Comparison of ENCODE assay signal across 31 cellular contexts in genomic region chr14:32303865-32304264, GRCh38.
"Had no signal": no experiment of that assay in that cellular context is flagged by ENCODE, and none has a peak within 500 bp of the region (broad histone marks: within the 10 kb centered on the region; RNA-seq: fewer than 3 reads in every experiment).

No MANE protein-coding gene starts in this region.

- H3K4me3 Mint-ChIP-seq: activated CD4-positive, alpha-beta T cell treated with anti-CD3 and anti-CD28 coated beads for 36 hours; activated CD8-positive, alpha-beta memory T cell treated with anti-CD3 and anti-CD28 coated beads, Interleukin-2, amount 10 ng/mL, durations not matched to agents 7 days and 5 days; activated CD8-positive, alpha-beta T cell treated with anti-CD3 and anti-CD28 coated beads, Interleukin-2, amount 10 ng/mL, durations not matched to agents 7 days and 5 days; activated naive CD4-positive, alpha-beta T cell treated with anti-CD3 and anti-CD28 coated beads, Interleukin-2, amount 50 U/mL, for 24 hours; activated naive CD8-positive, alpha-beta T cell treated with anti-CD3 and anti-CD28 coated beads, Interleukin-2, amount 50 U/mL, for 24 hours; central memory CD8-positive, alpha-beta T cell; dendritic cell treated with granulocyte-macrophage colony-stimulating factor and Interleukin-4, amounts not matched to agents 40 ng/mL and 50 ng/mL, for 4 days; nephron; stimulated activated naive B cell treated with anti-CD40 and anti-IgM and Interleukin-4, amounts not matched to agents 10 μg/mL and 1 μg/mL and 100 μg/mL, for 72 hours; T-cell had no signal

- H3K36me3 ChIP-seq: breast epithelium, esophagus squamous epithelium, lower lobe of right lung, ovary, stomach, tibial artery, upper lobe of right lung had no signal

- H3K9me3 Mint-ChIP-seq: activated naive CD4-positive, alpha-beta T cell treated with anti-CD3 and anti-CD28 coated beads, Interleukin-2, amount 50 U/mL, for 24 hours; activated naive CD8-positive, alpha-beta T cell treated with anti-CD3 and anti-CD28 coated beads, Interleukin-2, amount 50 U/mL, for 24 hours; activated T-helper 2 cell treated with anti-CD3 and anti-CD28 coated beads, Interferon-gamma antibody, Interleukin-2, Interleukin-4, amounts not matched to agents 10 μg/mL and 5 μg/mL and 100 μg/mL, durations not matched to agents 14 hours and 24 hours and 36 hours; central memory CD8-positive, alpha-beta T cell; dendritic cell treated with granulocyte-macrophage colony-stimulating factor and Interleukin-4, amounts not matched to agents 40 ng/mL and 50 ng/mL, for 4 days; nephron; stimulated activated naive B cell treated with anti-CD40 and anti-IgM and Interleukin-4, amounts not matched to agents 10 μg/mL and 1 μg/mL and 100 μg/mL, for 72 hours; T-cell had no signal

- FAIRE-seq: endometrium, keratinocyte had no signal

- H3K4me1 ChIP-seq: breast epithelium, lower lobe of right lung, upper lobe of right lung had no signal

- H3K27me3 Mint-ChIP-seq: activated CD8-positive, alpha-beta memory T cell treated with anti-CD3 and anti-CD28 coated beads, Interleukin-2, amount 10 ng/mL, durations not matched to agents 7 days and 5 days; activated naive CD4-positive, alpha-beta T cell treated with anti-CD3 and anti-CD28 coated beads, Interleukin-2, amount 50 U/mL, for 24 hours; dendritic cell treated with granulocyte-macrophage colony-stimulating factor and Interleukin-4, amounts not matched to agents 40 ng/mL and 50 ng/mL, for 4 days; progenitor cell of endocrine pancreas; T-cell had no signal

- H3K27ac ChIP-seq: breast epithelium, epithelial cell of prostate, esophagus squamous epithelium, lower lobe of right lung, ovary, stomach, tibial artery, upper lobe of right lung had no signal

- H3K9me3 ChIP-seq: breast epithelium, esophagus squamous epithelium, lower lobe of right lung, mucosa of descending colon, ovary, stomach, tibial artery, upper lobe of right lung had no signal

- H3K36me3 Mint-ChIP-seq: activated CD8-positive, alpha-beta memory T cell treated with anti-CD3 and anti-CD28 coated beads, Interleukin-2, amount 10 ng/mL, durations not matched to agents 7 days and 5 days; activated naive CD4-positive, alpha-beta T cell treated with anti-CD3 and anti-CD28 coated beads, Interleukin-2, amount 50 U/mL, for 24 hours; stimulated activated naive B cell treated with anti-CD40 and anti-IgM and Interleukin-4, amounts not matched to agents 10 μg/mL and 1 μg/mL and 100 μg/mL, for 72 hours; T-cell had no signal

- DNase-seq: activated CD4-positive, alpha-beta T cell treated with anti-CD3 and anti-CD28 coated beads for 36 hours; activated CD4-positive, CD25-positive, alpha-beta regulatory T cell; activated CD8-positive, alpha-beta memory T cell treated with anti-CD3 and anti-CD28 coated beads, Interleukin-2, amount 10 ng/mL, durations not matched to agents 7 days and 5 days; activated CD8-positive, alpha-beta T cell treated with anti-CD3 and anti-CD28 coated beads, Interleukin-2, amount 10 ng/mL, durations not matched to agents 7 days and 5 days; activated naive CD8-positive, alpha-beta T cell treated with anti-CD3 and anti-CD28 coated beads, Interleukin-2, amount 50 U/mL, for 24 hours; activated T-cell treated with anti-CD3 and anti-CD28 coated beads, Interleukin-2, amount 50 U/mL, for 48 hours; amygdala; esophagus squamous epithelium; foreskin melanocyte; left cardiac atrium; lower lobe of right lung; mesenchymal stem cell; mucosa of descending colon; ovary; stimulated activated CD4-positive, alpha-beta T cell treated with anti-CD3 and anti-CD28 coated beads, Interleukin-15, amount 100 ng/mL, for 24 hours; stimulated activated CD4-positive, alpha-beta T cell treated with anti-CD3 and anti-CD28 coated beads, Interleukin-2, amount 100 ng/mL, for 24 hours; stimulated activated naive B cell treated with anti-CD40 and anti-IgM and Interleukin-4, amounts not matched to agents 10 μg/mL and 1 μg/mL and 100 μg/mL, for 72 hours; stomach; T-cell; tibial artery; upper lobe of right lung had no signal

- H3K4me3 ChIP-seq: breast epithelium, esophagus squamous epithelium, lower lobe of right lung, mucosa of descending colon, ovary, stomach, tibial artery, upper lobe of right lung had no signal

- H3K27me3 ChIP-seq: breast epithelium, esophagus squamous epithelium, ovary, stomach, tibial artery, upper lobe of right lung had no signal

- H3K4me1 Mint-ChIP-seq: activated CD4-positive, alpha-beta T cell treated with anti-CD3 and anti-CD28 coated beads for 36 hours; activated CD8-positive, alpha-beta memory T cell treated with anti-CD3 and anti-CD28 coated beads, Interleukin-2, amount 10 ng/mL, durations not matched to agents 7 days and 5 days; activated naive CD4-positive, alpha-beta T cell treated with anti-CD3 and anti-CD28 coated beads, Interleukin-2, amount 50 U/mL, for 24 hours; activated naive CD8-positive, alpha-beta T cell treated with anti-CD3 and anti-CD28 coated beads, Interleukin-2, amount 50 U/mL, for 24 hours; central memory CD8-positive, alpha-beta T cell; stimulated activated naive B cell treated with anti-CD40 and anti-IgM and Interleukin-4, amounts not matched to agents 10 μg/mL and 1 μg/mL and 100 μg/mL, for 72 hours; T-cell had no signal

- ATAC-seq: activated CD4-positive, alpha-beta T cell treated with anti-CD3 and anti-CD28 coated beads for 36 hours; activated CD8-positive, alpha-beta memory T cell treated with anti-CD3 and anti-CD28 coated beads, Interleukin-2, amount 10 ng/mL, durations not matched to agents 7 days and 5 days; activated CD8-positive, alpha-beta T cell treated with anti-CD3 and anti-CD28 coated beads, Interleukin-2, amount 10 ng/mL, durations not matched to agents 7 days and 5 days; activated naive CD8-positive, alpha-beta T cell treated with anti-CD3 and anti-CD28 coated beads, Interleukin-2, amount 50 U/mL, for 24 hours; left cardiac atrium; lower lobe of right lung; mucosa of descending colon; stimulated activated naive B cell treated with anti-CD40 and anti-IgM and Interleukin-4, amounts not matched to agents 10 μg/mL and 1 μg/mL and 100 μg/mL, for 72 hours; T-cell; upper lobe of right lung had no signal

- H3K27ac Mint-ChIP-seq: activated CD4-positive, alpha-beta T cell treated with anti-CD3 and anti-CD28 coated beads for 36 hours; activated CD8-positive, alpha-beta memory T cell treated with anti-CD3 and anti-CD28 coated beads, Interleukin-2, amount 10 ng/mL, durations not matched to agents 7 days and 5 days; activated CD8-positive, alpha-beta T cell treated with anti-CD3 and anti-CD28 coated beads, Interleukin-2, amount 10 ng/mL, durations not matched to agents 7 days and 5 days; activated naive CD4-positive, alpha-beta T cell treated with anti-CD3 and anti-CD28 coated beads, Interleukin-2, amount 50 U/mL, for 24 hours; activated naive CD8-positive, alpha-beta T cell treated with anti-CD3 and anti-CD28 coated beads, Interleukin-2, amount 50 U/mL, for 24 hours; activated T-helper 2 cell treated with anti-CD3 and anti-CD28 coated beads, Interferon-gamma antibody, Interleukin-2, Interleukin-4, amounts not matched to agents 10 μg/mL and 5 μg/mL and 100 μg/mL, durations not matched to agents 14 hours and 24 hours and 36 hours; dendritic cell treated with granulocyte-macrophage colony-stimulating factor and Interleukin-4, amounts not matched to agents 40 ng/mL and 50 ng/mL, for 4 days; nephron; progenitor cell of endocrine pancreas; stimulated activated naive B cell treated with anti-CD40 and anti-IgM and Interleukin-4, amounts not matched to agents 10 μg/mL and 1 μg/mL and 100 μg/mL, for 72 hours; T-cell had no signal
